In the genomic region with DNA sequence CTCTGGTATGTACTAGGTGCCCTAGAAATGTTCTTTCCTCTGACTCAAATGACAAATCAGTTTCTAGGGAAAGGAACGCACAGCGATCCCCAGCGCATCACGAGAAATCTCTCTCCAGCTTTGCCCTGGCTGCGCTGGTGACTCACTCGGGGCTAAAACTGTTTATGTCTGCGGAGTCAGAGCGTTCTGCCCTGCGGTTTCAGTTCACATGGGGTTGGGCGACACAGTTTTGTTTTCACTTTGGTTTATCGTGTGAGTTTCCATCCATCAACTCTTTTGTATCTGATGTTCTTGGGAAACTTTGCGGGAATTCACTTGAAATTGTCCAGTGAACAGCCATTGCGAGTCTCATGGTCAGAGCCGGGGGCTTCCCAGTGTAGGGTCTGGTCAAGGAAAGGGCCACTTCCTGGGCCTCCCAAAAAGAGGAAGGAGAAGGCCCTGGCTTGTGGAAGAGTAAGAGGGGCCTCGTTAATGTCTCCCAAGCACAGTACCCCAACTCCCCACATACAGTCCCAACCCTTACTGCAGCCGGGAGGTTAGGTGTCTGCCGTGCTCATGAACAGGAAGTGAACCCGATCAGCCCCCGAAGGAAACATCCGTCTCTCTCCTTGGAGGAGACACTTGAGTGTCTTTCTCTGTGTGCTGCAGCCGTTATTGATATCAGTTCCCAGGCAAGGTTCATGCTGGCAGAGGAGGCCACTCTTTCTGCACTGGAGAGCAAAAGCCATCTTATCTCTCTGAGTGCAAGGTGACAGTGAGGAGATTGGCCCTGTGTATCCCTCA, we compare ENCODE assay signal across 8 cellular contexts.
DNase-seq lines count a peak whose midpoint lies in the region; ATAC-seq and TF ChIP-seq lines count a peak whose summit lies in the region.

No MANE protein-coding gene starts in this region.

- H3K4me1 Mint-ChIP-seq in CD4-positive, alpha-beta memory T cell: peaks cover 26 to 48% (median 30%) of the 10 kb centered on the region in 4 donors
- H3K4me1 Mint-ChIP-seq in immature natural killer cell: peaks cover 25% of the 10 kb centered on the region in 2 donors
- no peaks in the 10 kb centered on the region for H3K4me1 Mint-ChIP-seq in Caco-2 (ENCODE audit: low read depth, unreplicated experiment)

- no peaks in the 10 kb centered on the region for H3K79me1 ChIP-seq in IMR-90 (ENCODE audit: low read depth in 1 of 2, low read length in 2 of 2)

- H4K5ac ChIP-seq in IMR-90 (ENCODE audit: low read depth, low read length): no peak overlapping the region

- H4K91ac ChIP-seq in IMR-90 (ENCODE audit: insufficient read depth, low read depth, low read length): no peak overlapping the region

- no peak overlapping the region for H2BK5ac ChIP-seq in IMR-90 (ENCODE audit: low read depth, low read length, poor library complexity, severe bottlenecking)

- no peak overlapping the region for H4K8ac ChIP-seq in IMR-90 (ENCODE audit: low read depth in 2 of 2, low read length in 2 of 2)

- no peaks in the 10 kb centered on the region for H3K36me3 Mint-ChIP-seq in CD4-positive, alpha-beta memory T cell
- H3K36me3 Mint-ChIP-seq in immature natural killer cell: no peaks in the 10 kb centered on the region
- H3K36me3 Mint-ChIP-seq in Caco-2 (ENCODE audit: insufficient read depth, unreplicated experiment): no peaks in the 10 kb centered on the region

- no peak overlapping the region for H3K18ac ChIP-seq in IMR-90 (ENCODE audit: low read depth, low read length)

- TF ChIP-seq POLR2A in IMR-90 (IDR thresholded peaks at IDR 0.05; ENCODE audit: low read depth, low read length): no peak

- intact Hi-C loops in CD4-positive, alpha-beta memory T cell (cut with micrococcal nuclease): loop anchor here (1.0 to 10.0 kb wide), 5 partner anchors 24 to 862 kb away; a partner anchor contains a TSS
- intact Hi-C loops in IMR-90 (cut with micrococcal nuclease) (no loop called here), Caco-2 (cut with micrococcal nuclease; ENCODE audit: unreplicated experiment) (no loop called here), posterior cingulate gyrus (cut with DNase I) (no loop called here)

- no peaks in the 10 kb centered on the region for H3K9me3 ChIP-seq in CD4-positive, alpha-beta memory T cell (ENCODE audit: control insufficient read depth in 1 of 2, low read length in 2 of 2)
- H3K9me3 ChIP-seq in IMR-90 (ENCODE audit: control insufficient read depth, insufficient read depth, low read length): peaks cover 29% of the 10 kb centered on the region
- H3K9me3 ChIP-seq in Caco-2: no peaks in the 10 kb centered on the region; the same call in 1 of the 2 replicates

- H2AK9ac ChIP-seq in IMR-90 (replicated peaks; ENCODE audit: low read depth, low read length, poor library complexity): no peak overlapping the region

- H3K9me1 ChIP-seq in IMR-90 (ENCODE audit: insufficient read depth, low read length): no peaks in the 10 kb centered on the region

- H4K20me1 ChIP-seq in IMR-90 (ENCODE audit: insufficient read depth, low read length): no peaks in the 10 kb centered on the region

- in situ Hi-C loops in IMR-90 (cut with MboI; ENCODE audit: low sequenced_read_pairs): no loop called here

- no peak overlapping the region for H2AFZ ChIP-seq in IMR-90 (replicated peaks; ENCODE audit: low read length, poor library complexity)

- H3K4me1 ChIP-seq in CD4-positive, alpha-beta memory T cell (ENCODE audit: insufficient read depth, low read length): peaks cover 33% of the 10 kb centered on the region
- H3K4me1 ChIP-seq in IMR-90 (ENCODE audit: control insufficient read depth, insufficient read depth, low read length): no peaks in the 10 kb centered on the region; the same call in 1 of the 2 replicates
- no peaks in the 10 kb centered on the region for H3K4me1 ChIP-seq in Caco-2

- no peak for TF ChIP-seq RAD21 in IMR-90 (IDR thresholded peaks at IDR 0.05; ENCODE audit: low read length)

- H2BK15ac ChIP-seq in IMR-90 (ENCODE audit: low read depth, low read length): no peak overlapping the region

- BruUV-seq in IMR-90 (replicated peaks; lab: Mats Ljungman, UMichigan) (no TSS peak), Caco-2 (replicated peaks; lab: Mats Ljungman, UMichigan) (no TSS peak)

- H3K23ac ChIP-seq in IMR-90 (ENCODE audit: low read depth, low read length): no peak overlapping the region

- peak overlapping the region; percentile 81 for H3K27ac ChIP-seq in CD4-positive, alpha-beta memory T cell (ENCODE audit: low read depth, low read length)
- H3K27ac ChIP-seq in IMR-90 (ENCODE audit: insufficient read depth, low read length): no peak overlapping the region

- ATAC-seq in GM21423 (IDR thresholded peaks at IDR 0.05; ENCODE audit: unreplicated experiment) (peak; percentile 92), IMR-90 (ENCODE audit: low read depth) (peak; percentile 67)

- H3K56ac ChIP-seq in IMR-90 (ENCODE audit: extremely low read depth, insufficient read depth, low read length): no peak overlapping the region

- POLR2A ChIA-PET in CD4-positive, alpha-beta memory T cell (lab: Charles Lee; ENCODE audit: partially characterized antibody): interaction anchor here (0.6 to 1.8 kb wide), 9 partner anchors 8 to 858 kb away, joined by 3 to 12 read pairs (median 4); a partner anchor contains a TSS
- POLR2A ChIA-PET in IMR-90 (lab: Charles Lee; ENCODE audit: unreplicated experiment) (no interaction called here), Caco-2 (lab: Charles Lee) (no interaction called here)

- DNase-seq in CD4-positive, alpha-beta memory T cell: peak; percentile 73 to 91 (median 80)
- DNase-seq in IMR-90 (peak; percentile 27), immature natural killer cell (peak; percentile 69 to 78 (median 73)), Caco-2 (no peak), posterior cingulate gyrus (no peak)
- DNase-seq in activated CD8-positive, alpha-beta memory T cell treated with anti-CD3 and anti-CD28 coated beads for 24 hours: peak; percentile 81
- peak; percentile 38 to 60 for DNase-seq in stimulated activated CD8-positive, alpha-beta memory T cell treated with anti-CD3 and anti-CD28 coated beads, Interleukin-4, amount 100 ng/mL, for 4 hours (ENCODE audit: low read depth in 2 of 2, low spot score in 1 of 2)

- H3K27ac Mint-ChIP-seq in CD4-positive, alpha-beta memory T cell: peak overlapping the region; percentile 93 to 99 (median 98)
- H3K27ac Mint-ChIP-seq in immature natural killer cell (peak overlapping the region; percentile 82 to 92 (median 91)), Caco-2 (ENCODE audit: unreplicated experiment) (no peak overlapping the region)

- no peak overlapping the region for H2BK20ac ChIP-seq in IMR-90 (ENCODE audit: low read depth, low read length)

- H2AK5ac ChIP-seq in IMR-90 (ENCODE audit: low read depth, low read length): no peak overlapping the region

- no peak for TF ChIP-seq CTCF in IMR-90 (conservative IDR thresholded peaks at IDR 0.05; ENCODE audit: low read depth, low read length)
- no peak for TF ChIP-seq CTCF in Caco-2 (IDR thresholded peaks at IDR 0.05; ENCODE audit: insufficient read depth in 1 of 2, low read depth in 1 of 2, low read length in 1 of 2, severe bottlenecking in 1 of 2, unreplicated experiment in 1 of 2)

- H2BK120ac ChIP-seq in IMR-90 (ENCODE audit: low read depth, low read length): no peak overlapping the region

- no peaks in the 10 kb centered on the region for H3K27me3 Mint-ChIP-seq in CD4-positive, alpha-beta memory T cell
- H3K27me3 Mint-ChIP-seq in immature natural killer cell (ENCODE audit: low read depth in 3 of 3) (peaks cover 3 to 12% (median 10%) of the 10 kb centered on the region in 3 donors), Caco-2 (ENCODE audit: insufficient read depth, unreplicated experiment) (no peaks in the 10 kb centered on the region)

- dilution Hi-C loops in IMR-90 (cut with HindIII; ENCODE audit: low sequenced_read_pairs, unreplicated experiment): no loop called here

- 56% methylated on average over 6 of the region's 21 CpGs; no CpG with 5 or more reads in 1 of the 2 experiments for WGBS in IMR-90 (ENCODE audit: extremely low coverage in 2 of 2, insufficient read length in 1 of 2), 2 experiments

- H3K27me3 ChIP-seq in CD4-positive, alpha-beta memory T cell (ENCODE audit: insufficient read depth, low read length): no peaks in the 10 kb centered on the region
- no peaks in the 10 kb centered on the region for H3K27me3 ChIP-seq in IMR-90 (ENCODE audit: control insufficient read depth, insufficient read depth, low read length)
- H3K27me3 ChIP-seq in Caco-2 (replicated peaks; ENCODE audit: control insufficient read depth, insufficient read depth, low read length): no peaks in the 10 kb centered on the region

- H3K36me3 ChIP-seq in CD4-positive, alpha-beta memory T cell (ENCODE audit: insufficient read depth, low read length): no peaks in the 10 kb centered on the region
- H3K36me3 ChIP-seq in IMR-90 (ENCODE audit: control insufficient read depth, insufficient read depth, low read length) (no peaks in the 10 kb centered on the region), Caco-2 (ENCODE audit: control insufficient read depth, insufficient read depth, low read length) (no peaks in the 10 kb centered on the region)

- peak overlapping the region; percentile 81 to 90 (median 88) for H3K4me3 Mint-ChIP-seq in CD4-positive, alpha-beta memory T cell
- H3K4me3 Mint-ChIP-seq in immature natural killer cell (peak overlapping the region; percentile 78 to 90 (median 83)), Caco-2 (ENCODE audit: unreplicated experiment) (no peak overlapping the region)

- peak overlapping the region; percentile 64 to 82 for H3K4me3 ChIP-seq in CD4-positive, alpha-beta memory T cell (ENCODE audit: low read length in 2 of 2)
- H3K4me3 ChIP-seq in IMR-90 (ENCODE audit: insufficient read depth, low read depth, low read length): no peak overlapping the region
- H3K4me3 ChIP-seq in Caco-2 (ENCODE audit: low read depth, low read length): no peak overlapping the region

- no peak overlapping the region for H3K9ac ChIP-seq in IMR-90 (ENCODE audit: low read depth, low read length)

- H3K4ac ChIP-seq in IMR-90 (ENCODE audit: low read depth, low read length): no peak overlapping the region

- H3K9me3 Mint-ChIP-seq in CD4-positive, alpha-beta memory T cell: peaks cover 0 to 2% (median 0%) of the 10 kb centered on the region in 8 donors
- H3K9me3 Mint-ChIP-seq in immature natural killer cell (no peaks in the 10 kb centered on the region), Caco-2 (ENCODE audit: unreplicated experiment) (no peaks in the 10 kb centered on the region)

- CTCF ChIA-PET in CD4-positive, alpha-beta memory T cell (lab: Charles Lee; ENCODE audit: partially characterized antibody): interaction anchor here (0.8 to 1.0 kb wide), 2 partner anchors 29 to 37 kb away, joined by 3 read pairs; no protein-coding TSS in a partner anchor
- CTCF ChIA-PET in IMR-90 (lab: Yijun Ruan, JAX) (no interaction called here), Caco-2 (lab: Charles Lee) (no interaction called here)

- no peak overlapping the region for H3K14ac ChIP-seq in IMR-90 (replicated peaks; ENCODE audit: low read depth, low read length)

- peak overlapping the region; percentile 10; the same call in 1 of the 2 replicates for H3K4me2 ChIP-seq in IMR-90 (ENCODE audit: low read depth, low read length)

TF ChIP-seq in IMR-90, 13 proteins besides CTCF, POLR2A, EP300 and RAD21 (continues in another document):
- TF ChIP-seq MXI1 (IDR thresholded peaks at IDR 0.05; ENCODE audit: borderline replicate concordance, low read depth, low read length) (no peak), RCOR1 (IDR thresholded peaks at IDR 0.05; ENCODE audit: insufficient replicate concordance, low read length) (no peak)

Comparison
In these comparisons a context has a peak if more than half of its experiments do, and no peak if none do; other contexts are left out.
1. DNase-seq: peak in CD4-positive, alpha-beta memory T cell (5 of 5), IMR-90 (single experiment), activated CD8-positive, alpha-beta memory T cell treated with anti-CD3 and anti-CD28 coated beads for 24 hours (single experiment), immature natural killer cell (3 of 3) and stimulated activated CD8-positive, alpha-beta memory T cell treated with anti-CD3 and anti-CD28 coated beads, Interleukin-4, amount 100 ng/mL, for 4 hours (2 of 2); none in Caco-2 (0 of 2) and posterior cingulate gyrus (0 of 10).
2. H3K4me3 ChIP-seq: peak in CD4-positive, alpha-beta memory T cell (2 of 2); none in IMR-90 (single experiment) and Caco-2 (single experiment).